Comparison of ENCODE assay signal across 20 cellular contexts in the genomic region with DNA sequence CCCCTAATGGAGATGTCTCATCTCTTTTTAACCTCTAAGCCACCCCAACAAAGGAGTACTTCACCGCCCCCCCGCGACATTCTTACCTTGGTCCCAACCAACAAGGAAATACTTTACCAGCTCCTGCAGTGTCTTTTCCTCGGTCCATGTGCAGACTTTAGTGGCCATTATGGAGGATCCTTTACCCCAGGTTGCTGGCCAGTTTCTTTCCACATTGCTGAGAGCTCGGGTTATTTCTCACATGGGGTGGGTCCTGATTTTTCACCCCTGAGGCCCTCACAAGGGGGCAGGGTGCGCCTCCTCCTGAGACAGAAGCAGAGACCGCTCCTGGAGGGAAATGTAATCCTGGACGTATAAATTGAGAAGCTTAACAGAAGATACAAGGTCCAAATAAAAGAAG. TPM values are rescaled to one million over a fixed set of nuclear protein-coding genes. Genes with fewer than 3 reads are reported as not detected.
DNase-seq lines count a peak whose midpoint lies in the region; ATAC-seq lines count a peak whose summit lies in the region.
"Had no signal": no experiment of that assay in that cellular context is flagged by ENCODE, and none has a peak within 500 bp of the region (broad histone marks: within the 10 kb centered on the region; RNA-seq: fewer than 3 reads in every experiment).

No MANE protein-coding gene starts in this region.

- peaks cover 60% of the 10 kb centered on the region for H3K4me1 ChIP-seq in ES-I3 (ENCODE audit: insufficient read depth, low read length)
- peaks cover 58% of the 10 kb centered on the region for H3K4me1 ChIP-seq in HUES64 (ENCODE audit: insufficient read depth, low read length)
- peaks cover 35% of the 10 kb centered on the region for H3K4me1 ChIP-seq in iPS-15b (ENCODE audit: control insufficient read depth, insufficient read depth, low read length)
- H3K4me1 ChIP-seq: BLaER1 had no signal

- H3K27me3 ChIP-seq in HUES64 (ENCODE audit: insufficient read depth, low read length), result no peaks in the 10 kb centered on the region
- H3K27me3 ChIP-seq in iPS-15b (ENCODE audit: control insufficient read depth, insufficient read depth, low read length), result no peaks in the 10 kb centered on the region
- H3K27me3 ChIP-seq: BLaER1 had no signal

- no peak overlapping the region for H3K4me3 Mint-ChIP-seq in activated T-cell treated with anti-CD3 and anti-CD28 coated beads, Interleukin-2, amount 50 U/mL, for 4 hours
- no peak overlapping the region for H3K4me3 Mint-ChIP-seq in T-helper 2 cell treated with Interferon-gamma antibody and Interleukin-4, amounts not matched to agents 5 μg/mL and 100 μg/mL, for 36 hours
- H3K4me3 Mint-ChIP-seq: CD14-positive monocyte; CD4-positive, alpha-beta memory T cell; HFFc6 had no signal

- H3K9ac ChIP-seq in ES-I3 (ENCODE audit: low read depth, low read length) (peak overlapping the region; percentile 14), HUES64 (ENCODE audit: low read depth, low read length) (peak overlapping the region; percentile 48), iPS-15b (ENCODE audit: low read depth, low read length) (no peak overlapping the region)
- H3K9ac ChIP-seq: BLaER1 had no signal

- no peak for ATAC-seq in activated T-cell treated with anti-CD3 and anti-CD28 coated beads, Interleukin-2, amount 50 U/mL, for 4 hours
- ATAC-seq: HCT116, K562 had no signal

- no peaks in the 10 kb centered on the region for H3K4me1 Mint-ChIP-seq in activated T-cell treated with anti-CD3 and anti-CD28 coated beads, Interleukin-2, amount 50 U/mL, for 4 hours (ENCODE audit: low read depth)
- no peaks in the 10 kb centered on the region for H3K4me1 Mint-ChIP-seq in T-helper 2 cell treated with Interferon-gamma antibody and Interleukin-4, amounts not matched to agents 5 μg/mL and 100 μg/mL, for 36 hours (ENCODE audit: low read depth)
- H3K4me1 Mint-ChIP-seq: CD4-positive, alpha-beta memory T cell had no signal

- peaks cover 14% of the 10 kb centered on the region for H3K27me3 Mint-ChIP-seq in activated T-cell treated with anti-CD3 and anti-CD28 coated beads, Interleukin-2, amount 50 U/mL, for 4 hours (ENCODE audit: low read depth)
- H3K27me3 Mint-ChIP-seq in T-helper 2 cell treated with Interferon-gamma antibody and Interleukin-4, amounts not matched to agents 5 μg/mL and 100 μg/mL, for 36 hours (ENCODE audit: low read depth), result peaks cover 6% of the 10 kb centered on the region

- H3K27ac Mint-ChIP-seq in T-helper 2 cell treated with Interferon-gamma antibody and Interleukin-4, amounts not matched to agents 5 μg/mL and 100 μg/mL, for 36 hours, result no peak overlapping the region
- H3K27ac Mint-ChIP-seq: CD4-positive, alpha-beta memory T cell; HFFc6 had no signal

- DNase-seq in NCI-H1092 (lab: John Stamatoyannopoulos, UW) (no peak), DMS53 (lab: John Stamatoyannopoulos, UW) (no peak)
- no peak for DNase-seq in activated T-cell treated with anti-CD3 and anti-CD28 coated beads, Interleukin-2, amount 50 U/mL, for 4 hours
- no peak for DNase-seq in T-helper 2 cell treated with Interferon-gamma antibody and Interleukin-4, amounts not matched to agents 5 μg/mL and 100 μg/mL, for 36 hours (ENCODE audit: low spot score)
- DNase-seq: 8988T; CD4-positive, alpha-beta memory T cell; DMS153; DMS79 treated with DMSO at 0.1 percent for 48 hours; HFFc6; IMR-90 had no signal

- H3K27ac ChIP-seq in HUES64 (ENCODE audit: low read depth, low read length), result peak overlapping the region; percentile 48; the same call in 1 of the 2 replicates
- H3K27ac ChIP-seq: BLaER1 had no signal

- H3K36me3 ChIP-seq in ES-I3 (ENCODE audit: insufficient read depth, low read length) (no peaks in the 10 kb centered on the region; the same call in 1 of the 2 replicates), HUES64 (ENCODE audit: insufficient read depth, low read length) (no peaks in the 10 kb centered on the region), iPS-15b (ENCODE audit: control insufficient read depth, insufficient read depth, low read length) (no peaks in the 10 kb centered on the region)
- H3K36me3 ChIP-seq: BLaER1 had no signal

- no peak overlapping the region for H3K4me3 ChIP-seq in HUES64 (ENCODE audit: low read length)
- peak overlapping the region; percentile 16 for H3K4me3 ChIP-seq in iPS-15b (ENCODE audit: low read depth, low read length)
- H3K4me3 ChIP-seq: BLaER1, K562 had no signal

- 85% methylated on average over 8 of the region's 8 CpGs for WGBS in HUES64

- no peaks in the 10 kb centered on the region for H3K9me3 Mint-ChIP-seq in activated T-cell treated with anti-CD3 and anti-CD28 coated beads, Interleukin-2, amount 50 U/mL, for 4 hours
- no peaks in the 10 kb centered on the region for H3K9me3 Mint-ChIP-seq in T-helper 2 cell treated with Interferon-gamma antibody and Interleukin-4, amounts not matched to agents 5 μg/mL and 100 μg/mL, for 36 hours
- H3K9me3 Mint-ChIP-seq: CD14-positive monocyte; CD4-positive, alpha-beta memory T cell; HFFc6 had no signal

- H3K9me3 ChIP-seq in ES-I3 (ENCODE audit: control insufficient read depth, insufficient read depth, low read length) (no peaks in the 10 kb centered on the region), HUES64 (ENCODE audit: insufficient read depth, low read depth, low read length) (no peaks in the 10 kb centered on the region), iPS-15b (ENCODE audit: control insufficient read depth, insufficient read depth, low read length) (no peaks in the 10 kb centered on the region)
- H3K9me3 ChIP-seq: BLaER1 had no signal

- no peaks in the 10 kb centered on the region for H3K36me3 Mint-ChIP-seq in activated T-cell treated with anti-CD3 and anti-CD28 coated beads, Interleukin-2, amount 50 U/mL, for 4 hours (ENCODE audit: insufficient read depth)
- no peaks in the 10 kb centered on the region for H3K36me3 Mint-ChIP-seq in T-helper 2 cell treated with Interferon-gamma antibody and Interleukin-4, amounts not matched to agents 5 μg/mL and 100 μg/mL, for 36 hours (ENCODE audit: low read depth)
- H3K36me3 Mint-ChIP-seq: CD14-positive monocyte; CD4-positive, alpha-beta memory T cell had no signal

RNA-seq across cellular contexts. Expression of gene AADACL3, which starts 3.0 kb away (rescaled TPM):
- polyA plus RNA-seq in HUES64 (2013, experiment 1 of 2), result 0.15 TPM
- polyA plus RNA-seq in HUES64 (2013, experiment 2 of 2), result 0.25 TPM
- not detected for total RNA-seq in activated T-cell treated with anti-CD3 and anti-CD28 coated beads, Interleukin-2, amount 50 U/mL, for 4 hours
- total RNA-seq: A673; CD4-positive, alpha-beta memory T cell; HFFc6; HT-29; IMR-90; K562 had no signal
- polyA plus RNA-seq: AG04450; CD14-positive monocyte; CD4-positive, alpha-beta memory T cell; IMR-90; K562 had no signal

RNA-seq across cellular contexts. Expression of gene CFAP107, which starts 33.1 kb away (rescaled TPM):
- polyA plus RNA-seq in HUES64 (2013, experiment 1 of 2), result not detected
- not detected for polyA plus RNA-seq in HUES64 (2013, experiment 2 of 2)
- not detected for total RNA-seq in activated T-cell treated with anti-CD3 and anti-CD28 coated beads, Interleukin-2, amount 50 U/mL, for 4 hours
- total RNA-seq: A673; CD4-positive, alpha-beta memory T cell; HFFc6; HT-29; IMR-90; K562 had no signal
- polyA plus RNA-seq: AG04450; CD14-positive monocyte; CD4-positive, alpha-beta memory T cell; IMR-90 had no signal
